ENCODE assay signal across 1 cellular context in genomic region chr15:88986949-88987589, GRCh38.
TF ChIP-seq lines count a peak whose summit lies in the region.

No MANE protein-coding gene starts in this region.

TF ChIP-seq in H1, 55 proteins besides CTCF, POLR2A, EP300 and RAD21 (continued from another document):
- TF ChIP-seq RXRA (IDR thresholded peaks at IDR 0.05; ENCODE audit: insufficient read depth, low read depth, low read length) (no peak), BCL11A (IDR thresholded peaks at IDR 0.05; ENCODE audit: low read depth in 2 of 2, low read length in 2 of 2) (no peak), TBP (IDR thresholded peaks at IDR 0.05; ENCODE audit: low read depth, low read length) (no peak), CTBP2 (IDR thresholded peaks at IDR 0.05; ENCODE audit: borderline replicate concordance, insufficient read depth, insufficient read length, low read length) (peak; percentile 6)
- TF ChIP-seq, protein P1, sequence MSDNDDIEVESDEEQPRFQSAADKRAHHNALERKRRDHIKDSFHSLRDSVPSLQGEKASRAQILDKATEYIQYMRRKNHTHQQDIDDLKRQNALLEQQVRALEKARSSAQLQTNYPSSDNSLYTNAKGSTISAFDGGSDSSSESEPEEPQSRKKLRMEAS (IDR thresholded peaks at IDR 0.05) = peak; percentile 30; the same call in 1 of the 2 replicates
